ENCODE assay signal across 13 cellular contexts in the genomic region with DNA sequence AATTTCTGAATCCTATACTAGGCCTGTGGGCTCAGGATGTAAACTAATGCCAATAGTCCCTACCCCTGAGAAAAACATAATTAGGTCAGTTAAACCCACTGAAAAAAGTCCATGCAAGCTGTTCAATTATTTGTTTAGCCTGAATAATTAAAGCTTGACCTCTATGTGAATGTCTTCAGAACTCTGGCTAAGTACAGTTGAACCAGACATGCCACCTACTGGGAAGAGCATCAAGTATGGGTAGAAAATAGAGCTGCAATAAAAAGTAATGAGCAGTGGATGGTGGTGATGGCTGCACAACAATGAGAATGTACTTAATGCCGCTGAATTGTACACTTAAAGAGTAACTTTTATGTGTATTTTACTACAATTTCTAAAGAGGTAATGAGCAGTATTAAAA. TPM values are rescaled to one million over a fixed set of nuclear protein-coding genes. Genes with fewer than 3 reads are reported as not detected.
A peak's percentile ranks its signal among the peaks of the same experiment; 100 is the strongest.
DNase-seq lines count a peak whose midpoint lies in the region; ATAC-seq and TF ChIP-seq lines count a peak whose summit lies in the region.
"Had no signal": no experiment of that assay in that cellular context is flagged by ENCODE, and none has a peak within 500 bp of the region (broad histone marks: within the 10 kb centered on the region; RNA-seq: fewer than 3 reads in every experiment).

No MANE protein-coding gene starts in this region.

- H3K27me3 ChIP-seq in left lung (no peaks in the 10 kb centered on the region), osteoblast (ENCODE audit: insufficient read depth, low read length) (no peaks in the 10 kb centered on the region)

- no peaks in the 10 kb centered on the region for H3K79me2 ChIP-seq in osteoblast (ENCODE audit: insufficient read depth, low read length)

- intact Hi-C loops in left lung (cut with DNase I) = no loop called here

- peaks cover 1 to 14% of the 10 kb centered on the region in 2 donors for H3K36me3 Mint-ChIP-seq in activated naive CD4-positive, alpha-beta T cell treated with anti-CD3 and anti-CD28 coated beads, Interleukin-2, amount 50 U/mL, for 72 hours

- DNase-seq in DMS 273 treated with DMSO at 0.1 percent for 48 hours (lab: John Stamatoyannopoulos, UW) (peak; percentile 13), NCI-H2081 (lab: John Stamatoyannopoulos, UW) (peak; percentile 21 to 85), SK-N-MC (ENCODE audit: low read depth, low spot score) (no peak), left lung (no peak), ecto neural progenitor cell (ENCODE audit: low spot score) (no peak), GM20000 (ENCODE audit: low spot score) (no peak), osteoblast (ENCODE audit: insufficient read length, low spot score, missing footprints) (no peak)
- DNase-seq in activated naive CD4-positive, alpha-beta T cell treated with anti-CD3 and anti-CD28 coated beads, Interleukin-2, amount 50 U/mL, for 72 hours (ENCODE audit: low spot score in 2 of 2) = no peak
- DNase-seq: mucosa of descending colon; stimulated activated naive CD8-positive, alpha-beta T cell treated with anti-CD3 and anti-CD28 coated beads, Interleukin-15, amount 100 ng/mL, for 72 hours had no signal

- no peak overlapping the region for H3K9ac ChIP-seq in SK-N-MC (ENCODE audit: insufficient read length)

- H3K4me3 ChIP-seq in SK-N-MC (no peak overlapping the region; the same call in 1 of the 2 replicates), left lung (no peak overlapping the region), osteoblast (ENCODE audit: insufficient read depth, low read length) (no peak overlapping the region)
- H3K4me3 ChIP-seq: mucosa of descending colon had no signal

- H2AFZ ChIP-seq in osteoblast (ENCODE audit: low read length) = no peak overlapping the region

- peak; percentile 71 for ATAC-seq in left lung
- ATAC-seq in activated naive CD4-positive, alpha-beta T cell treated with anti-CD3 and anti-CD28 coated beads, Interleukin-2, amount 50 U/mL, for 72 hours = no peak
- ATAC-seq: esophagus mucosa; stimulated activated naive CD8-positive, alpha-beta T cell treated with anti-CD3 and anti-CD28 coated beads, Interleukin-15, amount 100 ng/mL, for 72 hours had no signal

- no peaks in the 10 kb centered on the region for H4K20me1 ChIP-seq in osteoblast (ENCODE audit: insufficient read depth, low read length)

- H3K27ac ChIP-seq in SK-N-MC = peak overlapping the region; percentile 84; the same call in 1 of the 2 replicates
- no peak overlapping the region for H3K27ac ChIP-seq in left lung
- no peak overlapping the region for H3K27ac ChIP-seq in osteoblast (ENCODE audit: low read depth, low read length)

- TF ChIP-seq CTCF in left lung (IDR thresholded peaks at IDR 0.05) (no peak), GM20000 (IDR thresholded peaks at IDR 0.05; ENCODE audit: extremely low read depth, missing control alignments) (no peak), osteoblast (IDR thresholded peaks at IDR 0.05; ENCODE audit: extremely low read depth, low read depth, low read length) (no peak)

- H3K36me3 ChIP-seq in SK-N-MC (ENCODE audit: insufficient read depth, low read length) = no peaks in the 10 kb centered on the region
- H3K36me3 ChIP-seq in left lung = no peaks in the 10 kb centered on the region
- no peaks in the 10 kb centered on the region for H3K36me3 ChIP-seq in osteoblast (ENCODE audit: insufficient read depth, low read length)

- H3K9me3 ChIP-seq in SK-N-MC (ENCODE audit: low read depth, low read length) = no peaks in the 10 kb centered on the region
- no peaks in the 10 kb centered on the region for H3K9me3 ChIP-seq in left lung
- H3K9me3 ChIP-seq in osteoblast (ENCODE audit: low read depth, low read length) = no peaks in the 10 kb centered on the region
- H3K9me3 ChIP-seq: mucosa of descending colon had no signal

- H3K4me1 ChIP-seq in left lung (peaks cover 0 to 12% of the 10 kb centered on the region in 2 donors), osteoblast (ENCODE audit: insufficient read depth, low read length) (peaks cover 13% of the 10 kb centered on the region)

- H3K4me2 ChIP-seq in osteoblast (ENCODE audit: insufficient read depth, low read length) = no peak overlapping the region

- no peaks in the 10 kb centered on the region for H3K9me3 Mint-ChIP-seq in activated naive CD4-positive, alpha-beta T cell treated with anti-CD3 and anti-CD28 coated beads, Interleukin-2, amount 50 U/mL, for 72 hours
- H3K9me3 Mint-ChIP-seq: activated naive CD4-positive, alpha-beta T cell treated with anti-CD3 and anti-CD28 coated beads, Interleukin-2, amount 50 U/mL, for 24 hours; central memory CD8-positive, alpha-beta T cell; stimulated activated naive CD8-positive, alpha-beta T cell treated with anti-CD3 and anti-CD28 coated beads, Interleukin-15, amount 100 ng/mL, for 72 hours had no signal

- H3K27ac Mint-ChIP-seq in activated naive CD4-positive, alpha-beta T cell treated with anti-CD3 and anti-CD28 coated beads, Interleukin-2, amount 50 U/mL, for 72 hours = no peak overlapping the region
- H3K27ac Mint-ChIP-seq: stimulated activated naive CD8-positive, alpha-beta T cell treated with anti-CD3 and anti-CD28 coated beads, Interleukin-15, amount 100 ng/mL, for 72 hours had no signal

RNA-seq across cellular contexts. Expression of gene SLC19A2, which starts 23.6 kb away (rescaled TPM):
- total RNA-seq in left lung (10 to 100 TPM; 12.0 to 15.4 TPM), osteoblast (8.5 and 10.5 TPM in 2 replicates)
- total RNA-seq in activated naive CD4-positive, alpha-beta T cell treated with anti-CD3 and anti-CD28 coated beads, Interleukin-2, amount 50 U/mL, for 72 hours = 1 to 10 TPM; 4.0 to 6.5 TPM

Comparison
In these comparisons a context has a peak if more than half of its experiments do, and no peak if none do; other contexts are left out.
1. DNase-seq: peak in DMS 273 treated with DMSO at 0.1 percent for 48 hours (single experiment) and NCI-H2081 (2 of 2); none in SK-N-MC (single experiment), left lung (0 of 2), activated naive CD4-positive, alpha-beta T cell treated with anti-CD3 and anti-CD28 coated beads, Interleukin-2, amount 50 U/mL, for 72 hours (0 of 2), ecto neural progenitor cell (single experiment), GM20000 (single experiment) and osteoblast (single experiment).